30 cellular contexts compared by ENCODE assay signal in the genomic region with DNA sequence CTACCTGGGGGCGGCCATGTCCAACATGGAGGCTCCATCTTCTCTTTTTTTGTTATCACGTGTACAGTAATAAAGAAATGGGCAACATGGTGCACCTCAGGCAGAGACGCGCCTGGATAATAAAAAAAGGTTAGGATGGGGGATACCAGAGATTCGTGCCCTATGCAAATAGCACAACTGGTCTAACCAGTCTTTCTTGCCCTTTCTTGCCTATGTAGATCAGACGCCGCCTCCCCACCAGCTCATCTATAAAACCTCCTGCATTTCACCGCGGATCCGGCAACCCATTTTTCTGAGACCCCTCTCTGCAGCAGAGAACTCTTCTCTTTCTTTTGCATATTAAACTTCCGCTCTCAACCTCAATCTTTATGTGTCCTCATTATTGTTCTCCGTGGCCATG.
A peak's percentile ranks its signal among the peaks of the same experiment; 100 is the strongest.
DNase-seq lines count a peak whose midpoint lies in the region; ATAC-seq, FAIRE-seq and TF ChIP-seq lines count a peak whose summit lies in the region.
"Had no signal": no experiment of that assay in that cellular context is flagged by ENCODE, and none has a peak within 500 bp of the region (broad histone marks: within the 10 kb centered on the region; RNA-seq: fewer than 3 reads in every experiment).

No MANE protein-coding gene starts in this region.

- intact Hi-C loops in colonic mucosa (cut with DNase I) (no loop called here), kidney (cut with DNase I) (no loop called here)

- H2BK120ac ChIP-seq in mesendoderm (ENCODE audit: low read depth, low read length): peak overlapping the region; percentile 96

- no peaks in the 10 kb centered on the region for H3K79me1 ChIP-seq in mesendoderm (ENCODE audit: low read length)

- H2AK5ac ChIP-seq in mesendoderm (ENCODE audit: low read length): no peak overlapping the region

- H4K20me1 ChIP-seq in GM23338 (replicated peaks; ENCODE audit: insufficient read depth): no peaks in the 10 kb centered on the region

- H3K36me3 ChIP-seq in GM23338 (ENCODE audit: insufficient read depth) (no peaks in the 10 kb centered on the region), colonic mucosa (no peaks in the 10 kb centered on the region), mesendoderm (ENCODE audit: control insufficient read depth, insufficient read depth, low read length) (no peaks in the 10 kb centered on the region), brain microvascular endothelial cell (replicated peaks) (no peaks in the 10 kb centered on the region), kidney (ENCODE audit: control insufficient read depth in 1 of 2, insufficient read depth in 2 of 2, low read length in 2 of 2) (no peaks in the 10 kb centered on the region)
- H3K36me3 ChIP-seq: tibial artery had no signal

- H3K9ac ChIP-seq in colonic mucosa (ENCODE audit: low read depth in 2 of 2, low read length in 2 of 2) (no peak overlapping the region), mesendoderm (ENCODE audit: low read length) (no peak overlapping the region), kidney (ENCODE audit: low read length in 2 of 2) (no peak overlapping the region)

- H3K4me3 Mint-ChIP-seq in GM23338: no peak overlapping the region
- H3K4me3 Mint-ChIP-seq: activated CD4-positive, alpha-beta T cell treated with anti-CD3 and anti-CD28 coated beads for 36 hours; activated CD8-positive, alpha-beta T cell treated with anti-CD3 and anti-CD28 coated beads for 36 hours; CD4-positive, alpha-beta T cell; IgD-negative memory B cell; natural killer cell had no signal

- H3K4ac ChIP-seq in mesendoderm (ENCODE audit: low read depth, low read length): peak overlapping the region; percentile 81

- peaks cover 24% of the 10 kb centered on the region for H3K9me3 Mint-ChIP-seq in GM23338
- H3K9me3 Mint-ChIP-seq: activated CD8-positive, alpha-beta T cell treated with anti-CD3 and anti-CD28 coated beads for 36 hours; activated naive CD4-positive, alpha-beta T cell treated with anti-CD3 and anti-CD28 coated beads, Interleukin-2, amount 50 U/mL, for 72 hours; CD4-positive, alpha-beta T cell; IgD-negative memory B cell; natural killer cell had no signal

- no peak overlapping the region for H3K23ac ChIP-seq in mesendoderm (ENCODE audit: low read length)

- H3K4me1 ChIP-seq in GM23338 (ENCODE audit: insufficient read depth): peaks cover 17% of the 10 kb centered on the region
- H3K4me1 ChIP-seq in colonic mucosa: no peaks in the 10 kb centered on the region
- no peaks in the 10 kb centered on the region for H3K4me1 ChIP-seq in mesendoderm (ENCODE audit: control insufficient read depth, low read depth, low read length)
- no peaks in the 10 kb centered on the region for H3K4me1 ChIP-seq in kidney (ENCODE audit: control insufficient read depth in 1 of 2, insufficient read depth in 1 of 2, low read depth in 1 of 2, low read length in 2 of 2)
- H3K4me1 ChIP-seq: psoas muscle, tibial artery had no signal

- peaks cover 3% of the 10 kb centered on the region for H3K27me3 Mint-ChIP-seq in GM23338 (ENCODE audit: insufficient read depth, low read depth, poor library complexity)

- H3K9me3 ChIP-seq in colonic mucosa (no peaks in the 10 kb centered on the region), kidney (ENCODE audit: control insufficient read depth in 1 of 2, low read length in 2 of 2) (no peaks in the 10 kb centered on the region)
- H3K9me3 ChIP-seq: psoas muscle, tibial artery had no signal

- no peak for FAIRE-seq in kidney (lab: Jason Lieb, UNC)
- FAIRE-seq: G401.6 had no signal

- peaks cover 26% of the 10 kb centered on the region for H3K4me1 Mint-ChIP-seq in GM23338
- H3K4me1 Mint-ChIP-seq: activated CD4-positive, alpha-beta T cell treated with anti-CD3 and anti-CD28 coated beads for 36 hours; IgD-negative memory B cell; natural killer cell had no signal

- no peaks in the 10 kb centered on the region for H3F3A ChIP-seq in GM23338 (replicated peaks; ENCODE audit: low read depth)

- no peaks in the 10 kb centered on the region for H3K9me2 ChIP-seq in GM23338 (ENCODE audit: insufficient read depth)

- TF ChIP-seq CTCF in GM23338 (conservative IDR thresholded peaks at IDR 0.05; ENCODE audit: low read depth in 2 of 2) (no peak), colonic mucosa (IDR thresholded peaks at IDR 0.05) (no peak), brain microvascular endothelial cell (IDR thresholded peaks at IDR 0.05; ENCODE audit: low read depth, low read length, missing control alignments) (no peak), kidney (IDR thresholded peaks at IDR 0.05; ENCODE audit: borderline replicate concordance, extremely low read depth, insufficient read depth) (no peak)

- no peak overlapping the region for H4K5ac ChIP-seq in mesendoderm (ENCODE audit: low read length)

- H3K4me3 ChIP-seq in GM23338 (0 out of 2 replicates have a peak overlapping the region, but pooled peaks have one; percentile 4), colonic mucosa (no peak overlapping the region), mesendoderm (ENCODE audit: low read length) (no peak overlapping the region), brain microvascular endothelial cell (ENCODE audit: low read depth, low read length) (no peak overlapping the region), kidney (ENCODE audit: low read length in 2 of 2) (no peak overlapping the region)
- H3K4me3 ChIP-seq: psoas muscle, tibial artery had no signal

- H3K4me2 ChIP-seq in GM23338 (0 out of 2 replicates have a peak overlapping the region, but pooled peaks have one; percentile 2), mesendoderm (ENCODE audit: low read length) (no peak overlapping the region)

- H3K27ac ChIP-seq in GM23338 (ENCODE audit: low read depth) (peak overlapping the region; percentile 75; the same call in 1 of the 2 replicates), colonic mucosa (no peak overlapping the region), mesendoderm (ENCODE audit: low read depth, low read length) (peak overlapping the region; percentile 38), brain microvascular endothelial cell (no peak overlapping the region), kidney (ENCODE audit: low read depth in 2 of 2, low read length in 2 of 2) (no peak overlapping the region)
- H3K27ac ChIP-seq: psoas muscle, tibial artery had no signal

- peak overlapping the region; percentile 94 for H3K18ac ChIP-seq in mesendoderm (ENCODE audit: low read length)

- peak overlapping the region; percentile 74 for H2BK15ac ChIP-seq in mesendoderm (replicated peaks; ENCODE audit: low read depth)

- H3K56ac ChIP-seq in mesendoderm (ENCODE audit: low read length): no peak overlapping the region

- H3K27me3 ChIP-seq in GM23338 (ENCODE audit: insufficient read depth): no peaks in the 10 kb centered on the region
- no peaks in the 10 kb centered on the region for H3K27me3 ChIP-seq in colonic mucosa
- H3K27me3 ChIP-seq in mesendoderm (ENCODE audit: insufficient read depth, low read length, poor library complexity): no peaks in the 10 kb centered on the region
- H3K27me3 ChIP-seq in brain microvascular endothelial cell (replicated peaks): no peaks in the 10 kb centered on the region
- H3K27me3 ChIP-seq: tibial artery had no signal

- no peak for ATAC-seq in GM23338
- ATAC-seq in GM21360 (IDR thresholded peaks at IDR 0.05; ENCODE audit: unreplicated experiment): no peak
- ATAC-seq: activated CD4-positive, alpha-beta T cell treated with anti-CD3 and anti-CD28 coated beads for 36 hours; activated CD8-positive, alpha-beta T cell treated with anti-CD3 and anti-CD28 coated beads for 36 hours; activated naive CD4-positive, alpha-beta T cell treated with anti-CD3 and anti-CD28 coated beads, Interleukin-2, amount 50 U/mL, for 72 hours; natural killer cell; Panc1; psoas muscle; sciatic nerve had no signal

- H3K27ac Mint-ChIP-seq in GM23338: no peak overlapping the region
- H3K27ac Mint-ChIP-seq: activated CD4-positive, alpha-beta T cell treated with anti-CD3 and anti-CD28 coated beads for 36 hours; activated CD8-positive, alpha-beta T cell treated with anti-CD3 and anti-CD28 coated beads for 36 hours; activated naive CD4-positive, alpha-beta T cell treated with anti-CD3 and anti-CD28 coated beads, Interleukin-2, amount 50 U/mL, for 72 hours; CD4-positive, alpha-beta T cell; IgD-negative memory B cell; natural killer cell had no signal

- no peak overlapping the region for H2AFZ ChIP-seq in GM23338

- DNase-seq in GM23338 (ENCODE audit: low spot score) (peak; percentile 61), NCI-H510A (lab: John Stamatoyannopoulos, UW) (peak; percentile 94), colonic mucosa (peak; percentile 51), mesendoderm (peak; percentile 67), DMS 273 treated with DMSO at 0.1 percent for 48 hours (lab: John Stamatoyannopoulos, UW) (no peak), brain microvascular endothelial cell (no peak), kidney (no peak)
- DNase-seq: activated CD4-positive, alpha-beta T cell treated with anti-CD3 and anti-CD28 coated beads for 36 hours; activated CD8-positive, alpha-beta memory T cell treated with anti-CD3 and anti-CD28 coated beads, Interleukin-2, amount 50 U/mL, for 48 hours; activated CD8-positive, alpha-beta T cell treated with anti-CD3 and anti-CD28 coated beads for 36 hours; amygdala; CD4-positive, alpha-beta T cell; effector CD4-positive, alpha-beta T cell; HCEC 1CT; natural killer cell; NCI-H1694; NCI-H2171; NCI-H524; occipital lobe; psoas muscle; SHP77 treated with DMSO at 0.1 percent for 48 hours; stimulated activated CD4-positive, alpha-beta T cell treated with anti-CD3 and anti-CD28 coated beads, Interleukin-2, amount 100 ng/mL, for 48 hours; SW 1271; tibial artery had no signal

- WGBS in mesendoderm (ENCODE audit: extremely low coverage, insufficient coverage, low lambda C conversion rate): no CpG with 5 or more reads among the region's 12 CpGs

- H2BK5ac ChIP-seq in mesendoderm (ENCODE audit: low read length): no peak overlapping the region

- peaks cover 31% of the 10 kb centered on the region for H3K36me3 Mint-ChIP-seq in GM23338 (ENCODE audit: low read depth)
- H3K36me3 Mint-ChIP-seq: activated naive CD4-positive, alpha-beta T cell treated with anti-CD3 and anti-CD28 coated beads, Interleukin-2, amount 50 U/mL, for 72 hours; IgD-negative memory B cell; natural killer cell had no signal

- in situ Hi-C loops in brain microvascular endothelial cell (cut with HindIII; ENCODE audit: low pct_ligation_motif_present, low sequenced_read_pairs): no loop called here

- no peak overlapping the region for H4K8ac ChIP-seq in mesendoderm (ENCODE audit: low read depth, low read length)

- H3K79me2 ChIP-seq in GM23338 (replicated peaks; ENCODE audit: insufficient read depth) (no peaks in the 10 kb centered on the region), mesendoderm (ENCODE audit: control insufficient read depth, insufficient read depth, low read length) (no peaks in the 10 kb centered on the region)

TF ChIP-seq in GM23338, 12 proteins besides CTCF, POLR2A, EP300 and RAD21 (continues in another document):
- no peak for TF ChIP-seq NANOG (IDR thresholded peaks at IDR 0.05; ENCODE audit: borderline replicate concordance)
- TF ChIP-seq POLR2AphosphoS5 (IDR thresholded peaks at IDR 0.05; ENCODE audit: low read depth): no peak
- TF ChIP-seq EZH2phosphoT487 (IDR thresholded peaks at IDR 0.05; ENCODE audit: unreplicated experiment): no peak

Comparison
In these comparisons a context has a peak if more than half of its experiments do, and no peak if none do; other contexts are left out.
1. DNase-seq: peak in GM23338 (single experiment), NCI-H510A (single experiment), colonic mucosa (single experiment) and mesendoderm (single experiment); none in DMS 273 treated with DMSO at 0.1 percent for 48 hours (single experiment), brain microvascular endothelial cell (single experiment) and kidney (single experiment).
2. H3K27ac ChIP-seq: peak in GM23338 (single experiment) and mesendoderm (single experiment); none in colonic mucosa (single experiment), brain microvascular endothelial cell (single experiment) and kidney (0 of 2).